ENCODE assay signal across 8 cellular contexts in the genomic region with DNA sequence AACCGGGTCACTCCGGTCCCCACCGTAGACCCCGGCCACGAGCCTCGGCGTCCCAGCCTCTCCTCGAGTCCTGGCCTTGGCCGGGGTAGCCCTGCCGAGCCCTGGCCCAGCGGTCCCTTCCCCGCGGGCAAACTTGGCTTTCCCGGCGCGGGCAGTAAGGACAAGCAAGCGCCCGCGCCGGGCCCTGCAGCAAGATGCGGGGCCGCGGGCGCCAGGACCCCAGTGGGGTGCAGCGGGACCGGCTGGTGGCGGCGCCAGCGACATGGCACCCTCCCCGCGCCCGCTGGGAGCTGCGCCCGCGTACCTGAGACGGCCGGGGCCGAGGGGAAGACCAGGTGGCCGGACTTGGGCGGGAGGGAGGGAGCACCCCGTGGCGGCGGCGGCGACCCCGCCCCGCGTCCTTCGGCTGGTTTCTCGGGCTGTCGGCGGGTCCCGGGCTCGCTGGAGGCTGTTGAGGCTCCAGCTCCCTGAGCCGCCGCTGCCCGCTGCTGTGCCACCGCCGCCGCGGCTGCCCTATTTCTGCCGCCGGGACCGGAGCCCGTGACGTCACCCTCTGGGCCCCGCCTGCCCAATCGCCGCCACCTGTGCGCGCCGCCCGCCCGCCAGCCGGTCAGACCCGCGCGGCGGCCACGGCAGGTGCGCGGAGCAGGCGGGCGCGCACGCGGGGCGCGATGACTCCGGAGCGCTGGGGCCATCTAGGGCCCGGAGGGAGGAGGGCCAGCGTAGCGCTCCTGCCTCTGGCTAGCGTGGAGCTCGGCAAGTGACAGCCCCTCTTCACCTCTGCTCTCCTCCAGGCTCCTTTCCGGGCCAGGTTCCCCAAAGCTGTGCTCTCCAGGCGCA. TPM values are rescaled to one million over a fixed set of nuclear protein-coding genes. Genes with fewer than 3 reads are reported as not detected.
DNase-seq lines count a peak whose midpoint lies in the region; ATAC-seq and TF ChIP-seq lines count a peak whose summit lies in the region.

A gene (minus strand): TSS at position 521 of the 840 bp plus-strand sequence.

- TF ChIP-seq CTCF in smooth muscle cell (IDR thresholded peaks at IDR 0.05; ENCODE audit: borderline replicate concordance, insufficient read depth, poor library complexity, severe bottlenecking), result no peak
- no peak for TF ChIP-seq CTCF in foreskin fibroblast (IDR thresholded peaks at IDR 0.05; ENCODE audit: low read depth, low read length)

- no peak for ATAC-seq in HG02678 (IDR thresholded peaks at IDR 0.05; ENCODE audit: unreplicated experiment)

- DNase-seq in DMS 273 (lab: John Stamatoyannopoulos, UW; ENCODE audit: unreplicated experiment), result peak; percentile 87
- DNase-seq in NCI-H128 (lab: John Stamatoyannopoulos, UW; ENCODE audit: unreplicated experiment), result peak; percentile 23
- peak; percentile 34 for DNase-seq in activated naive CD4-positive, alpha-beta T cell treated with Interleukin-2 at 50 U/mL for 16 hours
- no peak for DNase-seq in smooth muscle cell (lab: John Stamatoyannopoulos, UW; ENCODE audit: unreplicated experiment)
- DNase-seq in foreskin fibroblast, result no peak
- no peak for DNase-seq in NCI-H187 treated with DMSO at 0.1 percent for 48 hours (lab: John Stamatoyannopoulos, UW)

- peak within 1 kb of the TSS; percentile 79 for H3K4me2 ChIP-seq in smooth muscle cell

- 2% methylated on average over 70 of the region's 98 CpGs for WGBS in smooth muscle cell (ENCODE audit: low lambda C conversion rate)

- H3K4me3 ChIP-seq in iPS-18a (ENCODE audit: low read length) (peak within 1 kb of the TSS; percentile 59), smooth muscle cell (peak within 1 kb of the TSS; percentile 37), foreskin fibroblast (ENCODE audit: low read depth in 1 of 2, low read length in 2 of 2) (no peak within 1 kb of the TSS)

- H3K36me3 ChIP-seq in iPS-18a (ENCODE audit: control insufficient read depth, low read depth, low read length) (no peaks in the 10 kb centered on the region), smooth muscle cell (ENCODE audit: low read depth) (no peaks in the 10 kb centered on the region)

- H3F3A ChIP-seq in smooth muscle cell (ENCODE audit: low read depth), result no peaks in the 10 kb centered on the region

- no peak within 1 kb of the TSS for H2AFZ ChIP-seq in smooth muscle cell (ENCODE audit: low read depth)

- H3K9ac ChIP-seq in iPS-18a (ENCODE audit: low read length) (no peak within 1 kb of the TSS), smooth muscle cell (ENCODE audit: low read depth) (no peak within 1 kb of the TSS)

- H3K4me1 ChIP-seq in iPS-18a (ENCODE audit: control insufficient read depth, low read depth, low read length) (peaks cover 8% of the 10 kb centered on the region), smooth muscle cell (ENCODE audit: low read depth) (peaks cover 11% of the 10 kb centered on the region)

- no peaks in the 10 kb centered on the region for H3K79me2 ChIP-seq in smooth muscle cell (ENCODE audit: low read depth)

- H3K27ac ChIP-seq in iPS-18a (ENCODE audit: low read length) (no peak within 1 kb of the TSS), smooth muscle cell (ENCODE audit: low read depth) (no peak within 1 kb of the TSS)

- no peaks in the 10 kb centered on the region for H3K9me3 ChIP-seq in iPS-18a (ENCODE audit: control insufficient read depth, low read depth, low read length)
- no peaks in the 10 kb centered on the region for H3K9me3 ChIP-seq in smooth muscle cell (replicated peaks; ENCODE audit: low read depth)

- H3K27me3 ChIP-seq in iPS-18a (ENCODE audit: control insufficient read depth, insufficient read depth, low read length) (peaks cover 70% of the 10 kb centered on the region), smooth muscle cell (ENCODE audit: low read depth) (peaks cover 90% of the 10 kb centered on the region)

- H4K20me1 ChIP-seq in smooth muscle cell (ENCODE audit: low read depth), result no peaks in the 10 kb centered on the region

RNA-seq across cellular contexts. Expression of the gene that starts here (rescaled TPM):
- total RNA-seq in smooth muscle cell, result 0.13 and 0.49 TPM in 2 replicates
- not detected in 2 replicates for polyA plus RNA-seq in smooth muscle cell

Comparison
In these comparisons a context has a peak if more than half of its experiments do, and no peak if none do; other contexts are left out.
1. DNase-seq: peak in DMS 273 (single experiment), NCI-H128 (single experiment) and activated naive CD4-positive, alpha-beta T cell treated with Interleukin-2 at 50 U/mL for 16 hours (single experiment); none in smooth muscle cell (single experiment), foreskin fibroblast (0 of 2) and NCI-H187 treated with DMSO at 0.1 percent for 48 hours (single experiment).
2. H3K4me3 ChIP-seq: peak in iPS-18a (single experiment) and smooth muscle cell (single experiment); none in foreskin fibroblast (0 of 2).